Comparison of ENCODE assay signal across 1 cellular context in genomic region chr1:21001042-21001441, GRCh38.
TF ChIP-seq lines count a peak whose summit lies in the region.

No MANE protein-coding gene starts in this region.

TF ChIP-seq in HepG2, 621 proteins besides CTCF, POLR2A, EP300 and RAD21 (continued from another document):
- TF ChIP-seq, protein P1, sequence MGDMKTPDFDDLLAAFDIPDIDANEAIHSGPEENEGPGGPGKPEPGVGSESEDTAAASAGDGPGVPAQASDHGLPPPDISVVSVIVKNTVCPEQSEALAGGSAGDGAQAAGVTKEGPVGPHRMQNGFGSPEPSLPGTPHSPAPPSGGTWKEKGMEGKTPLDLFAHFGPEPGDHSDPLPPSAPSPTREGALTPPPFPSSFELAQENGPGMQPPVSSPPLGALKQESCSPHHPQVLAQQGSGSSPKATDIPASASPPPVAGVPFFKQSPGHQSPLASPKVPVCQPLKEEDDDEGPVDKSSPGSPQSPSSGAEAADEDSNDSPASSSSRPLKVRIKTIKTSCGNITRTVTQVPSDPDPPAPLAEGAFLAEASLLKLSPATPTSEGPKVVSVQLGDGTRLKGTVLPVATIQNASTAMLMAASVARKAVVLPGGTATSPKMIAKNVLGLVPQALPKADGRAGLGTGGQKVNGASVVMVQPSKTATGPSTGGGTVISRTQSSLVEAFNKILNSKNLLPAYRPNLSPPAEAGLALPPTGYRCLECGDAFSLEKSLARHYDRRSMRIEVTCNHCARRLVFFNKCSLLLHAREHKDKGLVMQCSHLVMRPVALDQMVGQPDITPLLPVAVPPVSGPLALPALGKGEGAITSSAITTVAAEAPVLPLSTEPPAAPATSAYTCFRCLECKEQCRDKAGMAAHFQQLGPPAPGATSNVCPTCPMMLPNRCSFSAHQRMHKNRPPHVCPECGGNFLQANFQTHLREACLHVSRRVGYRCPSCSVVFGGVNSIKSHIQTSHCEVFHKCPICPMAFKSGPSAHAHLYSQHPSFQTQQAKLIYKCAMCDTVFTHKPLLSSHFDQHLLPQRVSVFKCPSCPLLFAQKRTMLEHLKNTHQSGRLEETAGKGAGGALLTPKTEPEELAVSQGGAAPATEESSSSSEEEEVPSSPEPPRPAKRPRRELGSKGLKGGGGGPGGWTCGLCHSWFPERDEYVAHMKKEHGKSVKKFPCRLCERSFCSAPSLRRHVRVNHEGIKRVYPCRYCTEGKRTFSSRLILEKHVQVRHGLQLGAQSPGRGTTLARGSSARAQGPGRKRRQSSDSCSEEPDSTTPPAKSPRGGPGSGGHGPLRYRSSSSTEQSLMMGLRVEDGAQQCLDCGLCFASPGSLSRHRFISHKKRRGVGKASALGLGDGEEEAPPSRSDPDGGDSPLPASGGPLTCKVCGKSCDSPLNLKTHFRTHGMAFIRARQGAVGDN (CRISPR knock-in tag; IDR thresholded peaks at IDR 0.05) = no peak
- TF ChIP-seq FLYWCH1 (CRISPR knock-in tag; IDR thresholded peaks at IDR 0.05) = no peak
- TF ChIP-seq MAFF (IDR thresholded peaks at IDR 0.05; ENCODE audit: low read depth, low read length) = peak; percentile 69
- TF ChIP-seq ZNF234 (CRISPR knock-in tag; conservative IDR thresholded peaks at IDR 0.05) = no peak
- TF ChIP-seq MAFK (conservative IDR thresholded peaks at IDR 0.05 in 1 of 2, IDR thresholded peaks at IDR 0.05 in 1 of 2; ENCODE audit: low read length in 2 of 2) = peak; percentile 73 to 80; a peak in 3 of 4 replicates
- no peak for TF ChIP-seq CHCHD3 (CRISPR knock-in tag; IDR thresholded peaks at IDR 0.05)
- no peak for TF ChIP-seq USF2 (IDR thresholded peaks at IDR 0.05; ENCODE audit: low read depth, low read length)
- no peak for TF ChIP-seq USF2 (CRISPR knock-in tag; IDR thresholded peaks at IDR 0.05; ENCODE audit: borderline replicate concordance)
